Comparison of ENCODE assay signal across 9 cellular contexts in genomic region chr10:95333997-95334792, GRCh38. TPM values are rescaled to one million over a fixed set of nuclear protein-coding genes. Genes with fewer than 3 reads are reported as not detected.
DNase-seq lines count a peak whose midpoint lies in the region; ATAC-seq and TF ChIP-seq lines count a peak whose summit lies in the region.
"Had no signal": no experiment of that assay in that cellular context is flagged by ENCODE, and none has a peak within 500 bp of the region (broad histone marks: within the 10 kb centered on the region; RNA-seq: fewer than 3 reads in every experiment).

No MANE protein-coding gene starts in this region.

- no peaks in the 10 kb centered on the region for H3K9me3 ChIP-seq in adipocyte (ENCODE audit: control insufficient read depth, low read length)
- H3K9me3 ChIP-seq in psoas muscle: no peaks in the 10 kb centered on the region

- H3K9me3 Mint-ChIP-seq in stimulated activated naive CD8-positive, alpha-beta T cell treated with anti-CD3 and anti-CD28 coated beads, Interleukin-15, amount 100 ng/mL, for 72 hours: no peaks in the 10 kb centered on the region

- intact Hi-C loops in psoas muscle (cut with DNase I): no loop called here

- no peaks in the 10 kb centered on the region for H3K27me3 Mint-ChIP-seq in stimulated activated naive CD8-positive, alpha-beta T cell treated with anti-CD3 and anti-CD28 coated beads, Interleukin-15, amount 100 ng/mL, for 72 hours

- no peak overlapping the region for H3K4me3 Mint-ChIP-seq in stimulated activated naive CD8-positive, alpha-beta T cell treated with anti-CD3 and anti-CD28 coated beads, Interleukin-15, amount 100 ng/mL, for 72 hours
- H3K4me3 Mint-ChIP-seq: CD4-positive, CD25-positive, alpha-beta regulatory T cell had no signal

- no peaks in the 10 kb centered on the region for H3K4me1 Mint-ChIP-seq in stimulated activated naive CD8-positive, alpha-beta T cell treated with anti-CD3 and anti-CD28 coated beads, Interleukin-15, amount 100 ng/mL, for 72 hours
- H3K4me1 Mint-ChIP-seq: CD4-positive, CD25-positive, alpha-beta regulatory T cell had no signal

- H3K4me3 ChIP-seq in adipocyte (ENCODE audit: low read length) (no peak overlapping the region), psoas muscle (no peak overlapping the region)

- no peak overlapping the region for H3K9ac ChIP-seq in adipocyte (ENCODE audit: low read length)

- DNase-seq in AG20443 (ENCODE audit: low spot score) (peak; percentile 87), adipocyte (ENCODE audit: low read depth) (peak; percentile 72), glomerular endothelial cell (ENCODE audit: extremely low read depth, low read depth, low spot score) (peak; percentile 96), psoas muscle (peak; percentile 64 to 67), GM19238 (ENCODE audit: insufficient read length, low spot score) (no peak), iPS-NIHi11 (ENCODE audit: low spot score) (no peak), OCI-M2 (lab: John Stamatoyannopoulos, UW; ENCODE audit: unreplicated experiment) (no peak)
- DNase-seq in stimulated activated naive CD8-positive, alpha-beta T cell treated with anti-CD3 and anti-CD28 coated beads, Interleukin-15, amount 100 ng/mL, for 72 hours: no peak
- DNase-seq: CD4-positive, CD25-positive, alpha-beta regulatory T cell had no signal

- TF ChIP-seq CTCF in psoas muscle (IDR thresholded peaks at IDR 0.05): no peak

- peak overlapping the region; percentile 83 for H3K27ac ChIP-seq in psoas muscle

- no peaks in the 10 kb centered on the region for H3K27me3 ChIP-seq in adipocyte (replicated peaks; ENCODE audit: control insufficient read depth, insufficient read depth, low read length)
- H3K27me3 ChIP-seq in psoas muscle (ENCODE audit: insufficient read depth in 3 of 3, low read length in 2 of 3): no peaks in the 10 kb centered on the region

- peaks cover 17% of the 10 kb centered on the region for H3K4me1 ChIP-seq in adipocyte (ENCODE audit: control insufficient read depth, insufficient read depth, low read length)
- peaks cover 25% of the 10 kb centered on the region for H3K4me1 ChIP-seq in psoas muscle

- 57 to 63% (median 58%) methylated on average over 12 of the region's 12 CpGs for WGBS in psoas muscle, 3 donors

- peak; percentile 48 to 65 (median 60) for ATAC-seq in psoas muscle
- no peak for ATAC-seq in stimulated activated naive CD8-positive, alpha-beta T cell treated with anti-CD3 and anti-CD28 coated beads, Interleukin-15, amount 100 ng/mL, for 72 hours

- H3K36me3 ChIP-seq in adipocyte (ENCODE audit: control insufficient read depth, insufficient read depth, low read length, severe bottlenecking) (peaks cover 69% of the 10 kb centered on the region), psoas muscle (ENCODE audit: insufficient read depth in 1 of 2, low read depth in 1 of 2) (peaks cover 0 to 63% of the 10 kb centered on the region in 2 donors)

- no peak overlapping the region for H3K27ac Mint-ChIP-seq in stimulated activated naive CD8-positive, alpha-beta T cell treated with anti-CD3 and anti-CD28 coated beads, Interleukin-15, amount 100 ng/mL, for 72 hours
- H3K27ac Mint-ChIP-seq: CD4-positive, CD25-positive, alpha-beta regulatory T cell had no signal

RNA-seq across cellular contexts. Expression of gene PDLIM1, which starts 43.4 kb away (rescaled TPM):
- total RNA-seq in glomerular endothelial cell (59.9 and 110 TPM in 2 replicates), psoas muscle (100 to 1,000 TPM; 267 to 504 (median 329) TPM)
- polyA plus RNA-seq in psoas muscle: 100 to 1,000 TPM in 2 of 3 donors, 10 to 100 TPM in 1; 97.3 to 493 (median 311) TPM

Comparison
In these comparisons a context has a peak if more than half of its experiments do, and no peak if none do; other contexts are left out.
1. DNase-seq: peak in AG20443 (single experiment), adipocyte (single experiment), glomerular endothelial cell (single experiment) and psoas muscle (2 of 2); none in GM19238 (single experiment), iPS-NIHi11 (single experiment), OCI-M2 (single experiment) and stimulated activated naive CD8-positive, alpha-beta T cell treated with anti-CD3 and anti-CD28 coated beads, Interleukin-15, amount 100 ng/mL, for 72 hours (0 of 2).